Comparison of ENCODE assay signal across 6 cellular contexts in genomic region chr12:46649433-46649832, GRCh38.
"Had no signal": no experiment of that assay in that cellular context is flagged by ENCODE, and none has a peak within 500 bp of the region (broad histone marks: within the 10 kb centered on the region; RNA-seq: fewer than 3 reads in every experiment).

No MANE protein-coding gene starts in this region.

- DNase-seq: KBM-7, KG1 had no signal

- ATAC-seq: HepG2, K562 had no signal

- H3K4me3 ChIP-seq: K562 had no signal

- H3K27me3 Mint-ChIP-seq: IgD-negative memory B cell had no signal

- H3K4me3 Mint-ChIP-seq: IgD-negative memory B cell had no signal

- H3K27ac ChIP-seq: HL-60 had no signal

- H3K4me1 Mint-ChIP-seq: IgD-negative memory B cell had no signal
